ENCODE assay signal across 11 cellular contexts in the genomic region with DNA sequence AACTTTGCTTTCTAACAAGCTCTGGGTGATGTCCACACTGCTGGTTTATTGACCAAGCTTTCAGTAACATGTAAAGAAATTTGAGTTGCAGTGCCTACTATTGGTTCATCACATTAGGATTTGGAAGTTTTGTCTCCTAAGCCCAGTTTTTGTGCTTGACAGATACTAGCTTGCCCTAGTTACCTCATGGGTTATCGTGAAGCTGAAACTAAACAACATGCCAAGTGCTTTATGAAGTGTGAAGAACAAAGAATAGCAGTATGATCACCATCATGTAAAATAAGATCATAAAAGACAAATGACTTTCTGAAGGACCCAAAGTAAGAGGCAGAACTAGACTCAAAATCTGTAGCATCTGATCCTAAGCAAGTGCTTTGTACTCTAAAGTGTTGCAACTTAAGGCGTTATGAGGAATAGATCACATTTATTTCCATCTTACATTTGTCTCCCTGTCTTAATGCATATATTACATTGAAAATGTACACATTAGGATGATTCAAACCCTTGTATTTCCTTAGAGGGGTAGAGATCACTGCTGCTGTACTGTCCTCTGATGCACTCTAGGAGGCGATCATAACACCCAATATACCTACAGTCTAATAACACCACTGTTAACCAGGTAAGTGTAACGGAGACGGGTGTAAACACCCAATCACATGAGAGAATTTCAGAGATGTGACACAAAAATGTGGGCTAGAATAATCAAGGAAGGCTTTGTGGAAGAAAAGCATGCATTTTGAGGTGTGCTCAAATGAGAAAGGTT.
DNase-seq lines count a peak whose midpoint lies in the region; ATAC-seq, FAIRE-seq and TF ChIP-seq lines count a peak whose summit lies in the region.
"Had no signal": no experiment of that assay in that cellular context is flagged by ENCODE, and none has a peak within 500 bp of the region (broad histone marks: within the 10 kb centered on the region; RNA-seq: fewer than 3 reads in every experiment).

No MANE protein-coding gene starts in this region.

- no peaks in the 10 kb centered on the region for H3K27me3 Mint-ChIP-seq in activated CD4-positive, alpha-beta T cell treated with anti-CD3 and anti-CD28 coated beads, Interleukin-2, amount 10 ng/mL, durations not matched to agents 24 days and 14 days

- TF ChIP-seq CTCF in A549 (IDR thresholded peaks at IDR 0.05) (peak; percentile 18; the same call in 1 of the 3 replicates), cardiac fibroblast (IDR thresholded peaks at IDR 0.05; ENCODE audit: low read depth, low read length) (peak; percentile 5), transverse colon (IDR thresholded peaks at IDR 0.05) (no peak)

- H3K27me3 ChIP-seq in transverse colon = no peaks in the 10 kb centered on the region

- no peak for FAIRE-seq in A549 (lab: Jason Lieb, UNC)

- DNase-seq in A549 (ENCODE audit: low read depth in 1 of 2, low spot score in 1 of 2) (peak in 1 of 2 experiments; percentile 24), cardiac fibroblast (ENCODE audit: low read depth in 2 of 2) (no peak), transverse colon (no peak)
- DNase-seq in activated naive CD4-positive, alpha-beta T cell treated with Interleukin-2 at 50 U/mL for 16 hours = no peak
- no peak for DNase-seq in activated CD4-positive, alpha-beta T cell treated with anti-CD3 and anti-CD28 coated beads, Interleukin-2, amount 10 ng/mL, durations not matched to agents 24 days and 14 days
- DNase-seq: foreskin melanocyte, occipital lobe had no signal

- H3K9me3 Mint-ChIP-seq in activated CD4-positive, alpha-beta T cell treated with anti-CD3 and anti-CD28 coated beads, Interleukin-2, amount 10 ng/mL, durations not matched to agents 24 days and 14 days = no peaks in the 10 kb centered on the region
- H3K9me3 Mint-ChIP-seq: T-helper 2 cell treated with Interferon-gamma antibody and Interleukin-4, amounts not matched to agents 5 μg/mL and 100 μg/mL, for 36 hours had no signal

- H3K4me3 ChIP-seq in A549 = no peak overlapping the region
- no peak overlapping the region for H3K4me3 ChIP-seq in cardiac fibroblast (replicated peaks in 1 of 2; ENCODE audit: low read depth in 2 of 2, low read length in 2 of 2)
- H3K4me3 ChIP-seq in transverse colon = no peak overlapping the region

- POLR2A ChIA-PET in A549 (lab: Yijun Ruan, JAX) = no interaction called here

- no peak overlapping the region for H3K4me2 ChIP-seq in A549

- ATAC-seq in A549 (peak; percentile 66 to 90; a peak in 5 of 6 replicates), GM19043 (IDR thresholded peaks at IDR 0.05; ENCODE audit: low read depth, unreplicated experiment) (peak; percentile 71), HG03103 (IDR thresholded peaks at IDR 0.05; ENCODE audit: low read depth, unreplicated experiment) (peak; percentile 80), GM18858 (IDR thresholded peaks at IDR 0.05; ENCODE audit: unreplicated experiment) (no peak)

- H3K27ac ChIP-seq in A549 (no peak overlapping the region; a peak in 1 of 6 replicates), transverse colon (no peak overlapping the region)

- no peaks in the 10 kb centered on the region for H3K36me3 ChIP-seq in transverse colon

- H3K27ac Mint-ChIP-seq in activated CD4-positive, alpha-beta T cell treated with anti-CD3 and anti-CD28 coated beads, Interleukin-2, amount 10 ng/mL, durations not matched to agents 24 days and 14 days = no peak overlapping the region
- H3K27ac Mint-ChIP-seq: T-helper 2 cell treated with Interferon-gamma antibody and Interleukin-4, amounts not matched to agents 5 μg/mL and 100 μg/mL, for 36 hours had no signal

- no peaks in the 10 kb centered on the region for H3K4me1 Mint-ChIP-seq in activated CD4-positive, alpha-beta T cell treated with anti-CD3 and anti-CD28 coated beads, Interleukin-2, amount 10 ng/mL, durations not matched to agents 24 days and 14 days

- no peak overlapping the region for H3K4me3 Mint-ChIP-seq in activated CD4-positive, alpha-beta T cell treated with anti-CD3 and anti-CD28 coated beads, Interleukin-2, amount 10 ng/mL, durations not matched to agents 24 days and 14 days
- H3K4me3 Mint-ChIP-seq: T-helper 2 cell treated with Interferon-gamma antibody and Interleukin-4, amounts not matched to agents 5 μg/mL and 100 μg/mL, for 36 hours had no signal

- WGBS in A549 (ENCODE audit: missing lambda C conversion rate) = 74% methylated on average over 5 of the region's 5 CpGs
- WGBS in transverse colon (ENCODE audit: low coverage in 1 of 2), 2 donors = 61 to 76% methylated on average over 5 of the region's 5 CpGs

- intact Hi-C loops in transverse colon (cut with DNase I; ENCODE audit: low total_unique reads) = no loop called here
- intact Hi-C loops in activated CD4-positive, alpha-beta T cell treated with anti-CD3 and anti-CD28 coated beads, Interleukin-2, amount 10 ng/mL, durations not matched to agents 24 days and 14 days (cut with micrococcal nuclease) = no loop called here

- CTCF ChIA-PET in A549 (lab: Yijun Ruan, JAX) = interaction anchor here (1.2 to 2.5 kb wide), 4 partner anchors 20 to 69 kb away, joined by 3 to 8 read pairs (median 5); no protein-coding TSS in a partner anchor

- peaks cover 17% of the 10 kb centered on the region; the same call in 1 of the 3 replicates for H3K4me1 ChIP-seq in A549
- H3K4me1 ChIP-seq in transverse colon = no peaks in the 10 kb centered on the region

- no peak for TF ChIP-seq EP300 in A549 (IDR thresholded peaks at IDR 0.05)
- TF ChIP-seq EP300 in transverse colon (IDR thresholded peaks at IDR 0.05; ENCODE audit: low read depth) = no peak

- peak in 1 of 2 experiments; percentile 8; a peak in 1 of 5 replicates for TF ChIP-seq RAD21 in A549 (conservative IDR thresholded peaks at IDR 0.05 in 1 of 2, IDR thresholded peaks at IDR 0.05 in 1 of 2)

- H3K9me3 ChIP-seq in A549 (no peaks in the 10 kb centered on the region), transverse colon (no peaks in the 10 kb centered on the region)

- TF ChIP-seq POLR2A in A549 (IDR thresholded peaks at IDR 0.05; ENCODE audit: low read length) (no peak), transverse colon (IDR thresholded peaks at IDR 0.05) (no peak)

- no peaks in the 10 kb centered on the region for H3K36me3 Mint-ChIP-seq in activated CD4-positive, alpha-beta T cell treated with anti-CD3 and anti-CD28 coated beads, Interleukin-2, amount 10 ng/mL, durations not matched to agents 24 days and 14 days (ENCODE audit: low read depth)

- in situ Hi-C loops in transverse colon (cut with MboI; ENCODE audit: low pct_ligation_motif_present in 1 of 4, low pct_unique_long_range_greater_than_20kb in 1 of 4, low sequenced_read_pairs in 3 of 4) = no loop called here

TF ChIP-seq in A549, 52 proteins besides CTCF, POLR2A, EP300 and RAD21:
- TF ChIP-seq, protein P1, sequence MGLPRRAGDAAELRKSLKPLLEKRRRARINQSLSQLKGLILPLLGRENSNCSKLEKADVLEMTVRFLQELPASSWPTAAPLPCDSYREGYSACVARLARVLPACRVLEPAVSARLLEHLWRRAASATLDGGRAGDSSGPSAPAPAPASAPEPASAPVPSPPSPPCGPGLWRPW (IDR thresholded peaks at IDR 0.05) = no peak
- TF ChIP-seq FOSL2 (IDR thresholded peaks at IDR 0.05) (no peak), FOSL2 (CRISPR knock-in tag; IDR thresholded peaks at IDR 0.05) (no peak), KDM1A (IDR thresholded peaks at IDR 0.05; ENCODE audit: low read depth) (no peak), FOSB (CRISPR knock-in tag; IDR thresholded peaks at IDR 0.05) (no peak), HDAC2 (IDR thresholded peaks at IDR 0.05) (no peak), HOXB5 (CRISPR knock-in tag; IDR thresholded peaks at IDR 0.05) (no peak), JUNB (IDR thresholded peaks at IDR 0.05) (no peak), CBX8 (IDR thresholded peaks at IDR 0.05) (no peak), CBX2 (IDR thresholded peaks at IDR 0.05; ENCODE audit: borderline replicate concordance, low read depth) (no peak), PBX3 (IDR thresholded peaks at IDR 0.05) (no peak), CHD2 (IDR thresholded peaks at IDR 0.05; ENCODE audit: low read length, partially characterized antibody) (no peak), JUN (IDR thresholded peaks at IDR 0.05) (no peak), KDM5A (IDR thresholded peaks at IDR 0.05) (no peak), RARB (CRISPR knock-in tag; IDR thresholded peaks at IDR 0.05) (no peak), MAFK (IDR thresholded peaks at IDR 0.05; ENCODE audit: partially characterized antibody) (no peak), ZSCAN20 (CRISPR knock-in tag; IDR thresholded peaks at IDR 0.05) (no peak), RNF2 (IDR thresholded peaks at IDR 0.05; ENCODE audit: borderline replicate concordance, low read depth) (no peak)

Comparison
In these comparisons a context has a peak if more than half of its experiments do, and no peak if none do; other contexts are left out.
1. CTCF ChIP-seq: peak in A549 (single experiment) and cardiac fibroblast (single experiment); none in transverse colon (0 of 5).